Comparison of ENCODE assay signal across 8 cellular contexts in genomic region chr1:234611799-234612351, GRCh38. TPM values are rescaled to one million over a fixed set of nuclear protein-coding genes. Genes with fewer than 3 reads are reported as not detected.
DNase-seq lines count a peak whose midpoint lies in the region; ATAC-seq and TF ChIP-seq lines count a peak whose summit lies in the region.

No MANE protein-coding gene starts in this region.

- DNase-seq in AML-193 (lab: John Stamatoyannopoulos, UW): peak; percentile 43 to 50
- DNase-seq in HCT116 (ENCODE audit: low read depth, low spot score): no peak
- DNase-seq in activated B cell treated with CpG ODN at 0.5 μM for 24 hours: peak; percentile 34
- DNase-seq in epithelial cell of proximal tubule (ENCODE audit: low read depth): no peak
- DNase-seq in neural progenitor cell (ENCODE audit: low spot score): peak; percentile 48
- no peak for DNase-seq in HPDE6-E6E7 (ENCODE audit: extremely low spot score)

- H3K36me3 ChIP-seq in HCT116 (ENCODE audit: control insufficient read depth in 1 of 2, insufficient read depth in 2 of 2, low read length in 2 of 2): peaks cover 0 to 10% of the 10 kb centered on the region in 2 experiments; a peak in 1 of 4 replicates
- H3K36me3 ChIP-seq in neural progenitor cell: no peaks in the 10 kb centered on the region

- RAD21 ChIA-PET in HCT116 (lab: Charles Lee; ENCODE audit: low non-redundant PET in 1 of 2, low total read pairs in 2 of 2, uncharacterized antibody in 2 of 2, unreplicated experiment in 2 of 2): interaction anchor here (1.2 to 1.9 kb wide), 2 partner anchors 112 to 468 kb away, joined by 3 to 5 read pairs; no protein-coding TSS in a partner anchor

- H3K9ac ChIP-seq in HCT116 (ENCODE audit: low read length) (peak overlapping the region; percentile 93), neural progenitor cell (no peak overlapping the region)

- H3K27me3 ChIP-seq in HCT116 (ENCODE audit: insufficient read depth, low read length) (no peaks in the 10 kb centered on the region), neural progenitor cell (no peaks in the 10 kb centered on the region)

- H3K4me3 Mint-ChIP-seq in activated B cell treated with CpG ODN at 0.5 μM for 24 hours (peak overlapping the region; percentile 88), neural progenitor cell (peak overlapping the region; percentile 85)

- H3K79me2 ChIP-seq in HCT116 (ENCODE audit: insufficient read depth, low read length): peaks cover 20% of the 10 kb centered on the region
- H3K79me2 ChIP-seq in neural progenitor cell (ENCODE audit: low read depth): peaks cover 25% of the 10 kb centered on the region

- intact Hi-C loops in HCT116 (cut with micrococcal nuclease) (loop anchor here (1.0 to 5.0 kb wide), 4 partner anchors 112 to 385 kb away; no protein-coding TSS in a partner anchor), activated B cell treated with CpG ODN at 0.5 μM for 24 hours (cut with micrococcal nuclease) (loop anchor here (1.0 to 5.0 kb wide), 14 partner anchors 13 to 1255 kb away; partner anchors contain the start of gene LYST)

- POLR2A ChIA-PET in HCT116 (lab: Charles Lee): interaction anchor here (0.6 to 4.2 kb wide), 15 partner anchors 8 to 472 kb away, joined by 3 to 46 read pairs (median 6); no protein-coding TSS in a partner anchor
- POLR2A ChIA-PET in activated B cell treated with CpG ODN at 0.5 μM for 24 hours (lab: Charles Lee): interaction anchor here (0.6 to 9.2 kb wide), 56 partner anchors 8 to 549 kb away, joined by 3 to 148 read pairs (median 5); partner anchors contain the start of genes COA6 and RBM34

- no peaks in the 10 kb centered on the region for H3K27me3 Mint-ChIP-seq in activated B cell treated with CpG ODN at 0.5 μM for 24 hours
- peaks cover 10% of the 10 kb centered on the region for H3K27me3 Mint-ChIP-seq in neural progenitor cell (ENCODE audit: insufficient read depth, low read depth)

- H3K27ac ChIP-seq in HCT116 (ENCODE audit: low read depth, low read length): peak overlapping the region; percentile 89
- H3K27ac ChIP-seq in neural progenitor cell: peak overlapping the region; percentile 92

- ATAC-seq in HCT116 (no peak), activated B cell treated with CpG ODN at 0.5 μM for 24 hours (ENCODE audit: low read depth) (no peak), GM21576 (IDR thresholded peaks at IDR 0.05; ENCODE audit: unreplicated experiment) (no peak), GM21360 (IDR thresholded peaks at IDR 0.05; ENCODE audit: unreplicated experiment) (no peak)

- TF ChIP-seq CTCF in HCT116 (IDR thresholded peaks at IDR 0.05 in 2 of 3, conservative IDR thresholded peaks at IDR 0.05 in 1 of 3; ENCODE audit: borderline replicate concordance in 1 of 3, insufficient read depth in 1 of 3, low read depth in 2 of 3, low read length in 2 of 3): no peak
- no peak for TF ChIP-seq CTCF in activated B cell treated with CpG ODN at 0.5 μM for 24 hours (IDR thresholded peaks at IDR 0.05)
- TF ChIP-seq CTCF in epithelial cell of proximal tubule (conservative IDR thresholded peaks at IDR 0.05; ENCODE audit: low read depth, low read length): no peak
- no peak for TF ChIP-seq CTCF in neural progenitor cell (IDR thresholded peaks at IDR 0.05)

- no peaks in the 10 kb centered on the region for H3K9me3 ChIP-seq in HCT116 (ENCODE audit: control insufficient read depth in 1 of 2, insufficient read depth in 1 of 2, low read depth in 1 of 2, low read length in 2 of 2)
- H3K9me3 ChIP-seq in neural progenitor cell (ENCODE audit: low read depth): no peaks in the 10 kb centered on the region

- no peak for TF ChIP-seq RAD21 in HCT116 (IDR thresholded peaks at IDR 0.05; ENCODE audit: low read depth)

- BruUV-seq in HCT116 (replicated peaks; lab: Mats Ljungman, UMichigan): TSS peak; percentile 77

- CTCF ChIA-PET in HCT116 (lab: Charles Lee) (interaction anchor here (0.8 to 1.8 kb wide), 2 partner anchors 113 to 472 kb away, joined by 4 to 6 read pairs; no protein-coding TSS in a partner anchor), activated B cell treated with CpG ODN at 0.5 μM for 24 hours (lab: Charles Lee) (interaction anchor here (0.7 to 3.9 kb wide), 15 partner anchors 8 to 472 kb away, joined by 3 to 39 read pairs (median 3); no protein-coding TSS in a partner anchor)

- H3K4me2 ChIP-seq in HCT116 (ENCODE audit: low read length) (peak overlapping the region; percentile 98), neural progenitor cell (peak overlapping the region; percentile 95)

- peak overlapping the region in 1 of 2 experiments; percentile 64; a peak in 2 of 4 replicates for H3K4me3 ChIP-seq in HCT116 (replicated peaks in 1 of 2; ENCODE audit: low read depth in 1 of 2, low read length in 2 of 2)
- peak overlapping the region; percentile 32 for H3K4me3 ChIP-seq in epithelial cell of proximal tubule (ENCODE audit: low read depth, low read length)
- peak overlapping the region; percentile 53 for H3K4me3 ChIP-seq in neural progenitor cell

- H4K20me1 ChIP-seq in HCT116 (ENCODE audit: insufficient read depth): no peaks in the 10 kb centered on the region
- peaks cover 19% of the 10 kb centered on the region for H4K20me1 ChIP-seq in neural progenitor cell (ENCODE audit: low read depth)

- H3K4me1 Mint-ChIP-seq in activated B cell treated with CpG ODN at 0.5 μM for 24 hours (peaks cover 47% of the 10 kb centered on the region), neural progenitor cell (peaks cover 53% of the 10 kb centered on the region)

- H3K9me2 ChIP-seq in HCT116 (ENCODE audit: insufficient read depth): no peaks in the 10 kb centered on the region

- peaks cover 35 to 58% of the 10 kb centered on the region in 2 experiments for H3K4me1 ChIP-seq in HCT116 (ENCODE audit: control insufficient read depth in 1 of 2, insufficient read depth in 2 of 2, low read length in 2 of 2)
- peaks cover 31% of the 10 kb centered on the region for H3K4me1 ChIP-seq in neural progenitor cell

- TF ChIP-seq POLR2A in HCT116 (IDR thresholded peaks at IDR 0.05; ENCODE audit: borderline replicate concordance, extremely low read depth, insufficient read depth, insufficient read length): no peak

- H2AFZ ChIP-seq in HCT116 (ENCODE audit: low read depth, low read length, poor library complexity, severe bottlenecking) (no peak overlapping the region), neural progenitor cell (replicated peaks) (no peak overlapping the region)

- H3K9me3 Mint-ChIP-seq in activated B cell treated with CpG ODN at 0.5 μM for 24 hours: no peaks in the 10 kb centered on the region
- peaks cover 3% of the 10 kb centered on the region for H3K9me3 Mint-ChIP-seq in neural progenitor cell

- peaks cover 17% of the 10 kb centered on the region for H3K36me3 Mint-ChIP-seq in activated B cell treated with CpG ODN at 0.5 μM for 24 hours (ENCODE audit: low read depth)
- H3K36me3 Mint-ChIP-seq in neural progenitor cell: peaks cover 15% of the 10 kb centered on the region

- peaks cover 38% of the 10 kb centered on the region for H3F3A ChIP-seq in neural progenitor cell (ENCODE audit: low read depth)

- peak overlapping the region; percentile 100 for H3K27ac Mint-ChIP-seq in activated B cell treated with CpG ODN at 0.5 μM for 24 hours
- peak overlapping the region; percentile 98 for H3K27ac Mint-ChIP-seq in neural progenitor cell

TF ChIP-seq in HCT116, 20 proteins besides CTCF, POLR2A, EP300 and RAD21:
- TF ChIP-seq ZNF274 (IDR thresholded peaks at IDR 0.05; ENCODE audit: low read depth, low read length): no peak
- no peak for TF ChIP-seq ELF1 (IDR thresholded peaks at IDR 0.05; ENCODE audit: borderline replicate concordance, low read depth)
- no peak for TF ChIP-seq JUND (IDR thresholded peaks at IDR 0.05)
- TF ChIP-seq MAX (IDR thresholded peaks at IDR 0.05): no peak
- TF ChIP-seq SP1 (IDR thresholded peaks at IDR 0.05; ENCODE audit: low read depth): no peak
- TF ChIP-seq FOSL1 (IDR thresholded peaks at IDR 0.05; ENCODE audit: low read depth): no peak
- TF ChIP-seq POLR2AphosphoS5 (IDR thresholded peaks at IDR 0.05; ENCODE audit: low read depth, low read length): peak; percentile 17; the same call in 1 of the 2 replicates

RNA-seq across cellular contexts. Expression of gene IRF2BP2, which starts 1.9 kb away (rescaled TPM):
- total RNA-seq in HCT116 (2021; ENCODE audit: unreplicated experiment) (61.3 TPM), activated B cell treated with CpG ODN at 0.5 μM for 24 hours (117 and 121 TPM in 2 replicates), epithelial cell of proximal tubule (45.6 and 70.5 TPM in 2 replicates), neural progenitor cell (ENCODE audit: low replicate concordance) (21.2 and 22.9 TPM in 2 replicates)
- polyA plus RNA-seq in HCT116 (2012): 105 and 134 TPM in 2 replicates

Comparison
In these comparisons a context has a peak if more than half of its experiments do, and no peak if none do; other contexts are left out.
1. DNase-seq: peak in AML-193 (2 of 2), activated B cell treated with CpG ODN at 0.5 μM for 24 hours (single experiment) and neural progenitor cell (single experiment); none in HCT116 (single experiment), epithelial cell of proximal tubule (single experiment) and HPDE6-E6E7 (single experiment).